ENCODE assay signal across 1 cellular context in genomic region chr22:22752556-22753477, GRCh38.
TF ChIP-seq lines count a peak whose summit lies in the region.

No MANE protein-coding gene starts in this region.

TF ChIP-seq in WTC11, 78 proteins besides CTCF, POLR2A, EP300 and RAD21 (continued from another document):
- TF ChIP-seq ZSCAN18 (CRISPR knock-in tag; IDR thresholded peaks at IDR 0.05) (no peak), NR2C2 (CRISPR knock-in tag; IDR thresholded peaks at IDR 0.05) (no peak), USF2 (CRISPR knock-in tag; IDR thresholded peaks at IDR 0.05) (no peak), RELA (CRISPR knock-in tag; IDR thresholded peaks at IDR 0.05; ENCODE audit: borderline replicate concordance) (no peak), NFE2L1 (CRISPR knock-in tag; IDR thresholded peaks at IDR 0.05) (no peak), EMX1 (CRISPR knock-in tag; IDR thresholded peaks at IDR 0.05) (no peak), ZNF281 (CRISPR knock-in tag; IDR thresholded peaks at IDR 0.05) (no peak), GTF2I (CRISPR knock-in tag; conservative IDR thresholded peaks at IDR 0.05) (no peak), NR1H2 (CRISPR knock-in tag; IDR thresholded peaks at IDR 0.05) (no peak), ELF4 (CRISPR knock-in tag; IDR thresholded peaks at IDR 0.05; ENCODE audit: low read depth) (no peak), PRRX2 (CRISPR knock-in tag; IDR thresholded peaks at IDR 0.05) (no peak), FOXJ3 (CRISPR knock-in tag; IDR thresholded peaks at IDR 0.05; ENCODE audit: borderline replicate concordance) (no peak)
- TF ChIP-seq, protein P1, sequence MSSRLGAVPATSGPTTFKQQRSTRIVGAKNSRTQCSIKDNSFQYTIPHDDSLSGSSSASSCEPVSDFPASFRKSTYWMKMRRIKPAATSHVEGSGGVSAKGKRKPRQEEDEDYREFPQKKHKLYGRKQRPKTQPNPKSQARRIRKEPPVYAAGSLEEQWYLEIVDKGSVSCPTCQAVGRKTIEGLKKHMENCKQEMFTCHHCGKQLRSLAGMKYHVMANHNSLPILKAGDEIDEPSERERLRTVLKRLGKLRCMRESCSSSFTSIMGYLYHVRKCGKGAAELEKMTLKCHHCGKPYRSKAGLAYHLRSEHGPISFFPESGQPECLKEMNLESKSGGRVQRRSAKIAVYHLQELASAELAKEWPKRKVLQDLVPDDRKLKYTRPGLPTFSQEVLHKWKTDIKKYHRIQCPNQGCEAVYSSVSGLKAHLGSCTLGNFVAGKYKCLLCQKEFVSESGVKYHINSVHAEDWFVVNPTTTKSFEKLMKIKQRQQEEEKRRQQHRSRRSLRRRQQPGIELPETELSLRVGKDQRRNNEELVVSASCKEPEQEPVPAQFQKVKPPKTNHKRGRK (CRISPR knock-in tag; IDR thresholded peaks at IDR 0.05; ENCODE audit: borderline replicate concordance): no peak
- TF ChIP-seq, protein P2, sequence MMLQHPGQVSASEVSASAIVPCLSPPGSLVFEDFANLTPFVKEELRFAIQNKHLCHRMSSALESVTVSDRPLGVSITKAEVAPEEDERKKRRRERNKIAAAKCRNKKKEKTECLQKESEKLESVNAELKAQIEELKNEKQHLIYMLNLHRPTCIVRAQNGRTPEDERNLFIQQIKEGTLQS (CRISPR knock-in tag; conservative IDR thresholded peaks at IDR 0.05): no peak
